Comparison of ENCODE assay signal across 16 cellular contexts in the genomic region with DNA sequence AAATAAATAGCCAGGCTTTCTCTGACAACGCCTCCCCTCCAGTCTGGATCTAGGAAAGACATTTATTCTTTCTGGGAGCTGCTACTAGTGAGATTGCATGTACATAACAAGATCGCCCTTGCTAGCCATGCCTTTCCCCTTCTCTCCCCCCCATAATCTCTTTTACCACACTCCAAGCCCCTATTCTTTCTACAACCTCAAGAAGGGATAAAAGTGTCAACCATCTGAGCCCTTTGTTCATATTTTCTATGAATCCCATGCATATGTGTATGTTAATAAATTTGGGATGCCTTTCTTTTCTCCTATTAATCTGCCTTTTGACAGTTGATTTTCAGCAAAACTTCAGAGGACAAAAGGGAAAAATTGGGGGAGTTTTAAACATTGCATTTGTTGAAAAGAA.
DNase-seq lines count a peak whose midpoint lies in the region; ATAC-seq lines count a peak whose summit lies in the region.
"Had no signal": no experiment of that assay in that cellular context is flagged by ENCODE, and none has a peak within 500 bp of the region (broad histone marks: within the 10 kb centered on the region; RNA-seq: fewer than 3 reads in every experiment).

No MANE protein-coding gene starts in this region.

- H3K4me2 ChIP-seq in BLaER1 treated with 17β-estradiol and CSF1 and Interleukin-3, amounts not matched to agents 10 nM and 100 nM, result peak overlapping the region in 9 of 11 experiments; percentile 3 to 33 (median 22); a peak in 8 of 22 replicates

- no peak overlapping the region for H3K4me3 ChIP-seq in BLaER1 treated with 17β-estradiol and CSF1 and Interleukin-3, amounts not matched to agents 10 nM and 100 nM
- no peak overlapping the region for H3K4me3 ChIP-seq in HAP-1
- H3K4me3 ChIP-seq: GM12878 had no signal

- H3K4me1 Mint-ChIP-seq in activated T-cell treated with anti-CD3 and anti-CD28 coated beads, Interleukin-2, amount 50 U/mL, for 72 hours (ENCODE audit: low read depth), result no peaks in the 10 kb centered on the region
- H3K4me1 Mint-ChIP-seq: CD14-positive monocyte; CD8-positive, alpha-beta memory T cell had no signal

- no peaks in the 10 kb centered on the region for H3K27me3 Mint-ChIP-seq in activated T-cell treated with anti-CD3 and anti-CD28 coated beads, Interleukin-2, amount 50 U/mL, for 72 hours (ENCODE audit: low read depth)
- H3K27me3 Mint-ChIP-seq: CD4-positive, alpha-beta T cell; CD8-positive, alpha-beta memory T cell had no signal

- DNase-seq in HAP-1 (ENCODE audit: low spot score in 2 of 2) (peak; percentile 76 to 100), dermis blood vessel endothelial cell (no peak), NCI-H2171 treated with DMSO at 0.1 percent for 48 hours (lab: John Stamatoyannopoulos, UW) (no peak)
- no peak for DNase-seq in activated T-cell treated with anti-CD3 and anti-CD28 coated beads, Interleukin-2, amount 50 U/mL, for 72 hours
- DNase-seq: CD4-positive, alpha-beta T cell; CD8-positive, alpha-beta memory T cell; DMS 273 treated with DMSO at 0.1 percent for 48 hours; DMS79; EL; GDM1; GOT3 had no signal

- no peaks in the 10 kb centered on the region for H3K36me3 Mint-ChIP-seq in activated T-cell treated with anti-CD3 and anti-CD28 coated beads, Interleukin-2, amount 50 U/mL, for 72 hours (ENCODE audit: insufficient read depth in 2 of 2)
- H3K36me3 Mint-ChIP-seq: CD14-positive monocyte; CD8-positive, alpha-beta memory T cell had no signal

- H3K36me3 ChIP-seq in BLaER1 treated with 17β-estradiol and CSF1 and Interleukin-3, amounts not matched to agents 10 nM and 100 nM, result no peaks in the 10 kb centered on the region
- H3K36me3 ChIP-seq in HAP-1 (replicated peaks), result no peaks in the 10 kb centered on the region

- no peak overlapping the region for H3K9ac ChIP-seq in BLaER1 treated with 17β-estradiol and CSF1 and Interleukin-3, amounts not matched to agents 10 nM and 100 nM

- in situ Hi-C loops in HAP-1 (cut with MboI; ENCODE audit: low sequenced_read_pairs), result no loop called here

- peaks cover 0 to 8% (median 6%) of the 10 kb centered on the region in 11 experiments; a peak in 9 of 22 replicates for H3K9me3 ChIP-seq in BLaER1 treated with 17β-estradiol and CSF1 and Interleukin-3, amounts not matched to agents 10 nM and 100 nM (replicated peaks in 1 of 11)
- H3K9me3 ChIP-seq in HAP-1, result no peaks in the 10 kb centered on the region; the same call in 1 of the 2 replicates

- H3K4me3 Mint-ChIP-seq in activated T-cell treated with anti-CD3 and anti-CD28 coated beads, Interleukin-2, amount 50 U/mL, for 72 hours, result no peak overlapping the region
- H3K4me3 Mint-ChIP-seq: CD14-positive monocyte; CD4-positive, alpha-beta T cell; CD8-positive, alpha-beta memory T cell had no signal

- no peak overlapping the region for H3K27ac ChIP-seq in BLaER1 treated with 17β-estradiol and CSF1 and Interleukin-3, amounts not matched to agents 10 nM and 100 nM

- no peaks in the 10 kb centered on the region for H4K20me1 ChIP-seq in BLaER1 treated with 17β-estradiol and CSF1 and Interleukin-3, amounts not matched to agents 10 nM and 100 nM

- H3K27ac Mint-ChIP-seq in activated T-cell treated with anti-CD3 and anti-CD28 coated beads, Interleukin-2, amount 50 U/mL, for 72 hours, result no peak overlapping the region
- H3K27ac Mint-ChIP-seq: CD14-positive monocyte; CD4-positive, alpha-beta T cell; CD8-positive, alpha-beta memory T cell had no signal

- peaks cover 0 to 13% (median 6%) of the 10 kb centered on the region in 10 experiments; a peak in 8 of 20 replicates for H3K4me1 ChIP-seq in BLaER1 treated with 17β-estradiol and CSF1 and Interleukin-3, amounts not matched to agents 10 nM and 100 nM
- peaks cover 65% of the 10 kb centered on the region for H3K4me1 ChIP-seq in HAP-1

- no peaks in the 10 kb centered on the region for H3K9me3 Mint-ChIP-seq in activated T-cell treated with anti-CD3 and anti-CD28 coated beads, Interleukin-2, amount 50 U/mL, for 72 hours
- H3K9me3 Mint-ChIP-seq: CD4-positive, alpha-beta T cell; CD8-positive, alpha-beta memory T cell had no signal

- no peaks in the 10 kb centered on the region for H3K27me3 ChIP-seq in BLaER1 treated with 17β-estradiol and CSF1 and Interleukin-3, amounts not matched to agents 10 nM and 100 nM
- no peaks in the 10 kb centered on the region for H3K27me3 ChIP-seq in HAP-1 (ENCODE audit: low read depth)

- ATAC-seq in GM18868 (IDR thresholded peaks at IDR 0.05; ENCODE audit: unreplicated experiment), result peak; percentile 2
- ATAC-seq in activated T-cell treated with anti-CD3 and anti-CD28 coated beads, Interleukin-2, amount 50 U/mL, for 72 hours (replicated peaks in 1 of 2), result no peak
- ATAC-seq: HCT116 had no signal

Comparison
In these comparisons a context has a peak if more than half of its experiments do, and no peak if none do; other contexts are left out.
1. DNase-seq: peak in HAP-1 (2 of 2); none in activated T-cell treated with anti-CD3 and anti-CD28 coated beads, Interleukin-2, amount 50 U/mL, for 72 hours (0 of 2), dermis blood vessel endothelial cell (single experiment) and NCI-H2171 treated with DMSO at 0.1 percent for 48 hours (single experiment).